In genomic region chr6:163756079-163756478, GRCh38 we compare ENCODE assay signal across 8 cellular contexts.
A peak's percentile ranks its signal among the peaks of the same experiment; 100 is the strongest.
DNase-seq lines count a peak whose midpoint lies in the region; ATAC-seq and TF ChIP-seq lines count a peak whose summit lies in the region.

No MANE protein-coding gene starts in this region.

- CTCF ChIA-PET in GM10248 (lab: Yijun Ruan, JAX): interaction anchor here (0.9 to 1.3 kb wide), 3 partner anchors 9 to 19 kb away, joined by 3 read pairs; no protein-coding TSS in a partner anchor
- CTCF ChIA-PET in activated B cell treated with CpG ODN at 0.5 μM for 24 hours (lab: Charles Lee): interaction anchor here (0.9 kb wide), 1 partner anchor 200 kb away, joined by 3 read pairs; no protein-coding TSS in a partner anchor
- CTCF ChIA-PET in activated CD8-positive, alpha-beta T cell treated with anti-CD3 and anti-CD28 coated beads, Interleukin-2, amount 10 ng/mL, durations not matched to agents 7 days and 5 days (lab: Charles Lee): no interaction called here

- DNase-seq in GM10248 (ENCODE audit: extremely low spot score) (peak; percentile 71), activated B cell treated with CpG ODN at 0.5 μM for 24 hours (peak; percentile 55), NCI-H446 (lab: John Stamatoyannopoulos, UW) (no peak), mesothelial cell of epicardium (ENCODE audit: low spot score in 2 of 2, unreplicated experiment in 2 of 2) (no peak), middle frontal gyrus (ENCODE audit: extremely low spot score, low spot score) (no peak)
- no peak for DNase-seq in activated CD8-positive, alpha-beta T cell treated with anti-CD3 and anti-CD28 coated beads, Interleukin-2, amount 10 ng/mL, durations not matched to agents 7 days and 5 days

- POLR2A ChIA-PET in GM10248 (lab: Yijun Ruan, JAX): no interaction called here
- POLR2A ChIA-PET in activated B cell treated with CpG ODN at 0.5 μM for 24 hours (lab: Charles Lee): interaction anchor here (0.5 to 1.7 kb wide), 7 partner anchors 9 to 341 kb away, joined by 3 to 12 read pairs (median 4); partner anchors contain the start of gene QKI
- POLR2A ChIA-PET in activated CD8-positive, alpha-beta T cell treated with anti-CD3 and anti-CD28 coated beads, Interleukin-2, amount 10 ng/mL, durations not matched to agents 7 days and 5 days (lab: Charles Lee): no interaction called here

- H3K4me3 Mint-ChIP-seq in activated B cell treated with CpG ODN at 0.5 μM for 24 hours (peak overlapping the region; percentile 39), mesothelial cell of epicardium (no peak overlapping the region)
- H3K4me3 Mint-ChIP-seq in activated CD8-positive, alpha-beta T cell treated with anti-CD3 and anti-CD28 coated beads, Interleukin-2, amount 10 ng/mL, durations not matched to agents 7 days and 5 days: no peak overlapping the region

- peaks cover 40% of the 10 kb centered on the region for H3K4me1 Mint-ChIP-seq in activated B cell treated with CpG ODN at 0.5 μM for 24 hours
- H3K4me1 Mint-ChIP-seq in activated CD8-positive, alpha-beta T cell treated with anti-CD3 and anti-CD28 coated beads, Interleukin-2, amount 10 ng/mL, durations not matched to agents 7 days and 5 days (ENCODE audit: low read depth): peaks cover 15% of the 10 kb centered on the region
- H3K4me1 Mint-ChIP-seq in mesothelial cell of epicardium: peaks cover 3% of the 10 kb centered on the region

- no peak for TF ChIP-seq CTCF in GM10248 (IDR thresholded peaks at IDR 0.05; ENCODE audit: control extremely low read depth, extremely low read depth, low read depth, missing control alignments)
- TF ChIP-seq CTCF in activated B cell treated with CpG ODN at 0.5 μM for 24 hours (IDR thresholded peaks at IDR 0.05): no peak
- TF ChIP-seq CTCF in mesothelial cell of epicardium (IDR thresholded peaks at IDR 0.05; ENCODE audit: unreplicated experiment): no peak

- intact Hi-C loops in activated B cell treated with CpG ODN at 0.5 μM for 24 hours (cut with micrococcal nuclease): loop anchor here (1.0 kb wide), 3 partner anchors 48 to 340 kb away; no protein-coding TSS in a partner anchor

- H3K9me3 Mint-ChIP-seq in activated B cell treated with CpG ODN at 0.5 μM for 24 hours (no peaks in the 10 kb centered on the region), mesothelial cell of epicardium (peaks cover 6% of the 10 kb centered on the region)
- peaks cover 6% of the 10 kb centered on the region for H3K9me3 Mint-ChIP-seq in activated CD8-positive, alpha-beta T cell treated with anti-CD3 and anti-CD28 coated beads, Interleukin-2, amount 10 ng/mL, durations not matched to agents 7 days and 5 days (ENCODE audit: insufficient read depth)

- ATAC-seq in GM19468 (IDR thresholded peaks at IDR 0.05; ENCODE audit: extremely low read depth, unreplicated experiment): peak; percentile 100
- ATAC-seq in HG03139 (IDR thresholded peaks at IDR 0.05; ENCODE audit: unreplicated experiment): peak; percentile 100
- ATAC-seq in activated B cell treated with CpG ODN at 0.5 μM for 24 hours (ENCODE audit: low read depth): peak; percentile 96
- ATAC-seq in activated CD8-positive, alpha-beta T cell treated with anti-CD3 and anti-CD28 coated beads, Interleukin-2, amount 10 ng/mL, durations not matched to agents 7 days and 5 days: no peak

- H3K27ac Mint-ChIP-seq in activated B cell treated with CpG ODN at 0.5 μM for 24 hours: peak overlapping the region; percentile 11
- H3K27ac Mint-ChIP-seq in activated CD8-positive, alpha-beta T cell treated with anti-CD3 and anti-CD28 coated beads, Interleukin-2, amount 10 ng/mL, durations not matched to agents 7 days and 5 days: no peak overlapping the region
- no peak overlapping the region for H3K27ac Mint-ChIP-seq in mesothelial cell of epicardium

- H3K27me3 Mint-ChIP-seq in activated B cell treated with CpG ODN at 0.5 μM for 24 hours: peaks cover 5% of the 10 kb centered on the region
- H3K27me3 Mint-ChIP-seq in activated CD8-positive, alpha-beta T cell treated with anti-CD3 and anti-CD28 coated beads, Interleukin-2, amount 10 ng/mL, durations not matched to agents 7 days and 5 days (ENCODE audit: low read depth): peaks cover 12% of the 10 kb centered on the region
- peaks cover 1% of the 10 kb centered on the region for H3K27me3 Mint-ChIP-seq in mesothelial cell of epicardium (ENCODE audit: low read depth)

- H3K36me3 Mint-ChIP-seq in activated B cell treated with CpG ODN at 0.5 μM for 24 hours (ENCODE audit: low read depth): no peaks in the 10 kb centered on the region
- no peaks in the 10 kb centered on the region for H3K36me3 Mint-ChIP-seq in activated CD8-positive, alpha-beta T cell treated with anti-CD3 and anti-CD28 coated beads, Interleukin-2, amount 10 ng/mL, durations not matched to agents 7 days and 5 days (ENCODE audit: low read depth)
- no peaks in the 10 kb centered on the region for H3K36me3 Mint-ChIP-seq in mesothelial cell of epicardium

Comparison
In these comparisons a context has a peak if more than half of its experiments do, and no peak if none do; other contexts are left out.
1. DNase-seq: peak in GM10248 (single experiment) and activated B cell treated with CpG ODN at 0.5 μM for 24 hours (single experiment); none in activated CD8-positive, alpha-beta T cell treated with anti-CD3 and anti-CD28 coated beads, Interleukin-2, amount 10 ng/mL, durations not matched to agents 7 days and 5 days (single experiment), NCI-H446 (0 of 2), mesothelial cell of epicardium (0 of 2) and middle frontal gyrus (single experiment).